26 cellular contexts compared by ENCODE assay signal in the genomic region with DNA sequence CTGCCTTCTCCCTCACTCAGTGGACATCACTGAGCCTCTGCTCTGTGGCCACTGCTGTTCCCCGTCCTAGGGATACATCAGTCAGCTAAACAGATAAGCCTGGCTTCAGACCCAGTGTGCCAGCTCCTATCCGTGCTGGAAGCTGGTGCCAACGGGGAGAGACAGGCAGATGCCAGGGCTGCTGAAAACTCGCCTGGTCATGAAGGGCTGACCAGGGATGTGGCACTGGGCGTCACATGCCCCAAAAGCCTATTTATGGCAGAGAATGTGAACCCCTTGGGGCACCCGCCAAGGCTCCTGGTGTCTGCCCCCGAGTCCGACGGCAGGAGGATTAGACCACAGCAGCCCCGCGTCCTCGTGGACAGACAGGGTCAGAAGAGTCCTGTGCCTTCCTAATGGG. TPM values are rescaled to one million over a fixed set of nuclear protein-coding genes. Genes with fewer than 3 reads are reported as not detected.
"Had no signal": no experiment of that assay in that cellular context is flagged by ENCODE, and none has a peak within 500 bp of the region (broad histone marks: within the 10 kb centered on the region; RNA-seq: fewer than 3 reads in every experiment).

No MANE protein-coding gene starts in this region.

- H3K4me3 ChIP-seq: gastroesophageal sphincter, lower lobe of right lung, neural progenitor cell, right lobe of liver, stomach, transverse colon had no signal

- H3K9me3 ChIP-seq: lower lobe of right lung, right lobe of liver, stomach, transverse colon had no signal

- H3K27ac ChIP-seq: lower lobe of right lung, neural progenitor cell, right lobe of liver, stomach, transverse colon had no signal

- H3K9ac ChIP-seq: neural progenitor cell had no signal

- H2AFZ ChIP-seq: neural progenitor cell had no signal

- H3K4me1 ChIP-seq: gastroesophageal sphincter, lower lobe of right lung, neural progenitor cell, right lobe of liver, stomach, transverse colon had no signal

- H3K4me2 ChIP-seq: neural progenitor cell had no signal

- DNase-seq: activated CD4-positive, alpha-beta memory T cell treated with anti-CD3 and anti-CD28 coated beads for 36 hours; activated CD4-positive, alpha-beta T cell treated with anti-CD3 and anti-CD28 coated beads, Interleukin-2, amount 10 ng/mL, durations not matched to agents 24 days and 14 days; activated CD4-positive, CD25-positive, alpha-beta regulatory T cell treated with anti-CD3 and anti-CD28 coated beads, Interleukin-2, amount 50 U/mL, for 72 hours; activated CD8-positive, alpha-beta memory T cell treated with anti-CD3 and anti-CD28 coated beads, Interleukin-2, amount 50 U/mL, for 48 hours; activated gamma-delta T cell treated with Interleukin-2 at 50 U/mL for 16 hours; activated naive CD4-positive, alpha-beta T cell treated with anti-CD3 and anti-CD28 coated beads, Interleukin-2, amount 50 U/mL, for 16 hours; activated T-cell treated with anti-CD3 and anti-CD28 coated beads, Interleukin-2, amount 50 U/mL, for 24 hours; amniotic stem cell; effector memory CD4-positive, alpha-beta T cell; hypothalamus; immature natural killer cell; kidney; lower lobe of right lung; mesendoderm; natural killer cell; right lobe of liver; small intestine; stimulated activated CD4-positive, alpha-beta T cell treated with anti-CD3 and anti-CD28 coated beads, Interleukin-1b, Interleukin-23, amount 100 ng/mL, for 48 hours; stimulated activated naive B cell treated with anti-CD40 and anti-IgM and Interleukin-4, amounts not matched to agents 10 μg/mL and 1 μg/mL and 100 μg/mL, for 72 hours; stomach; T-helper 2 cell; transverse colon had no signal

- ATAC-seq: gastroesophageal sphincter; lower lobe of right lung; stimulated activated naive B cell treated with anti-CD40 and anti-IgM and Interleukin-4, amounts not matched to agents 10 μg/mL and 1 μg/mL and 100 μg/mL, for 72 hours had no signal

- H3K36me3 ChIP-seq: gastroesophageal sphincter, lower lobe of right lung, neural progenitor cell, transverse colon had no signal

- H3K27me3 ChIP-seq: gastroesophageal sphincter, neural progenitor cell, right lobe of liver, transverse colon had no signal

RNA-seq across cellular contexts. Expression of gene ANO1, which starts 19.7 kb away (rescaled TPM):
- total RNA-seq: activated CD4-positive, alpha-beta memory T cell treated with anti-CD3 and anti-CD28 coated beads for 36 hours; activated CD4-positive, alpha-beta T cell treated with anti-CD3 and anti-CD28 coated beads, Interleukin-2, amount 10 ng/mL, durations not matched to agents 24 days and 14 days; dermis microvascular lymphatic vessel endothelial cell; mononuclear cell; natural killer cell had no signal
- polyA plus RNA-seq: immature natural killer cell had no signal
